In genomic region chr10:22133640-22134624, GRCh38 we compare ENCODE assay signal across 10 cellular contexts.
DNase-seq lines count a peak whose midpoint lies in the region; ATAC-seq and TF ChIP-seq lines count a peak whose summit lies in the region.
"Had no signal": no experiment of that assay in that cellular context is flagged by ENCODE, and none has a peak within 500 bp of the region (broad histone marks: within the 10 kb centered on the region; RNA-seq: fewer than 3 reads in every experiment).

No MANE protein-coding gene starts in this region.

- TF ChIP-seq CTCF in CD8-positive, alpha-beta T cell (IDR thresholded peaks at IDR 0.05) = no peak
- TF ChIP-seq CTCF in cardiac fibroblast (IDR thresholded peaks at IDR 0.05; ENCODE audit: low read depth, low read length) (no peak), Peyer's patch (IDR thresholded peaks at IDR 0.05) (no peak)

- intact Hi-C loops in CD8-positive, alpha-beta T cell (cut with DNase I, micrococcal nuclease) = no loop called here

- CTCF ChIA-PET in CD8-positive, alpha-beta T cell (lab: Charles Lee) = no interaction called here

- H3K9me3 Mint-ChIP-seq in CD8-positive, alpha-beta T cell = peaks cover 3% of the 10 kb centered on the region
- no peaks in the 10 kb centered on the region for H3K9me3 Mint-ChIP-seq in effector memory CD8-positive, alpha-beta T cell

- no peak overlapping the region for H3K4me3 Mint-ChIP-seq in CD8-positive, alpha-beta T cell
- H3K4me3 Mint-ChIP-seq in effector memory CD8-positive, alpha-beta T cell = no peak overlapping the region
- H3K4me3 Mint-ChIP-seq: activated T-helper 1 cell treated with anti-CD3 and anti-CD28 coated beads, Interleukin-12 subunit alpha, Interleukin-12 subunit beta, Interleukin-2, Interleukin-4 antibody, amounts not matched to agents 30 ng/mL and 10 ng/mL and 1 ng/mL, durations not matched to agents 14 hours and 24 hours and 36 hours had no signal

- H3K36me3 ChIP-seq in CD8-positive, alpha-beta T cell (ENCODE audit: insufficient read depth, low read length) = no peaks in the 10 kb centered on the region
- H3K36me3 ChIP-seq in Peyer's patch = no peaks in the 10 kb centered on the region

- no peaks in the 10 kb centered on the region for H3K27me3 ChIP-seq in CD8-positive, alpha-beta T cell (ENCODE audit: insufficient read depth, low read length)
- no peaks in the 10 kb centered on the region for H3K27me3 ChIP-seq in Peyer's patch

- peaks cover 6% of the 10 kb centered on the region for H3K4me1 ChIP-seq in CD8-positive, alpha-beta T cell (ENCODE audit: insufficient read depth, low read length)
- H3K4me1 ChIP-seq in Peyer's patch = peaks cover 0 to 8% (median 0%) of the 10 kb centered on the region in 4 donors

- peaks cover 8% of the 10 kb centered on the region for H3K4me1 Mint-ChIP-seq in CD8-positive, alpha-beta T cell (ENCODE audit: low read depth)
- H3K4me1 Mint-ChIP-seq in effector memory CD8-positive, alpha-beta T cell (ENCODE audit: low read depth in 2 of 2) = peaks cover 0 to 6% of the 10 kb centered on the region in 2 donors

- no peak for ATAC-seq in CD8-positive, alpha-beta T cell
- peak; percentile 80 for ATAC-seq in GM19395 (IDR thresholded peaks at IDR 0.05; ENCODE audit: unreplicated experiment)
- peak; percentile 51 for ATAC-seq in HG03575 (IDR thresholded peaks at IDR 0.05; ENCODE audit: extremely low read depth, insufficient number of reproducible peaks, low FRiP score, unreplicated experiment)
- ATAC-seq in effector memory CD8-positive, alpha-beta T cell (replicated peaks) = no peak

- no peak for TF ChIP-seq POLR2A in Peyer's patch (IDR thresholded peaks at IDR 0.05)

- no peaks in the 10 kb centered on the region for H3K36me3 Mint-ChIP-seq in CD8-positive, alpha-beta T cell
- no peaks in the 10 kb centered on the region for H3K36me3 Mint-ChIP-seq in effector memory CD8-positive, alpha-beta T cell (ENCODE audit: insufficient read depth)

- POLR2A ChIA-PET in CD8-positive, alpha-beta T cell (lab: Charles Lee) = no interaction called here

- H3K27ac ChIP-seq in CD8-positive, alpha-beta T cell (ENCODE audit: low read depth, low read length) = no peak overlapping the region
- no peak overlapping the region for H3K27ac ChIP-seq in Peyer's patch

- H3K27ac Mint-ChIP-seq in CD8-positive, alpha-beta T cell = peak overlapping the region; percentile 17
- H3K27ac Mint-ChIP-seq in effector memory CD8-positive, alpha-beta T cell = no peak overlapping the region
- H3K27ac Mint-ChIP-seq: activated T-helper 1 cell treated with anti-CD3 and anti-CD28 coated beads, Interleukin-12 subunit alpha, Interleukin-12 subunit beta, Interleukin-2, Interleukin-4 antibody, amounts not matched to agents 30 ng/mL and 10 ng/mL and 1 ng/mL, durations not matched to agents 14 hours and 24 hours and 36 hours had no signal

- peaks cover 31% of the 10 kb centered on the region for H3K27me3 Mint-ChIP-seq in CD8-positive, alpha-beta T cell (ENCODE audit: low read depth)
- peaks cover 40 to 73% of the 10 kb centered on the region in 2 donors for H3K27me3 Mint-ChIP-seq in effector memory CD8-positive, alpha-beta T cell

- H3K4me3 ChIP-seq in CD8-positive, alpha-beta T cell (ENCODE audit: low read depth, low read length) = no peak overlapping the region
- H3K4me3 ChIP-seq in cardiac fibroblast (replicated peaks in 1 of 2; ENCODE audit: low read depth in 2 of 2, low read length in 2 of 2) (no peak overlapping the region), Peyer's patch (no peak overlapping the region)

- no peak for DNase-seq in CD8-positive, alpha-beta T cell
- DNase-seq in cardiac fibroblast (ENCODE audit: low read depth in 2 of 2) (peak; percentile 15 to 75), DMS153 treated with DMSO at 0.1 percent for 48 hours (lab: John Stamatoyannopoulos, UW; ENCODE audit: unreplicated experiment) (no peak), Peyer's patch (no peak)
- DNase-seq in stimulated activated naive CD4-positive, alpha-beta T cell (lab: John Stamatoyannopoulos, UW) = no peak
- DNase-seq in effector memory CD8-positive, alpha-beta T cell = no peak
- DNase-seq: COR-L47 had no signal

- no peaks in the 10 kb centered on the region for H3K9me3 ChIP-seq in CD8-positive, alpha-beta T cell (ENCODE audit: low read length)
- no peaks in the 10 kb centered on the region for H3K9me3 ChIP-seq in Peyer's patch

Comparison
In these comparisons a context has a peak if more than half of its experiments do, and no peak if none do; other contexts are left out.
1. ATAC-seq: peak in GM19395 (single experiment) and HG03575 (single experiment); none in CD8-positive, alpha-beta T cell (single experiment) and effector memory CD8-positive, alpha-beta T cell (single experiment).
2. DNase-seq: peak in cardiac fibroblast (2 of 2); none in CD8-positive, alpha-beta T cell (0 of 7), DMS153 treated with DMSO at 0.1 percent for 48 hours (single experiment), Peyer's patch (0 of 3), stimulated activated naive CD4-positive, alpha-beta T cell (0 of 6) and effector memory CD8-positive, alpha-beta T cell (0 of 3).